16 cellular contexts compared by ENCODE assay signal in the genomic region with DNA sequence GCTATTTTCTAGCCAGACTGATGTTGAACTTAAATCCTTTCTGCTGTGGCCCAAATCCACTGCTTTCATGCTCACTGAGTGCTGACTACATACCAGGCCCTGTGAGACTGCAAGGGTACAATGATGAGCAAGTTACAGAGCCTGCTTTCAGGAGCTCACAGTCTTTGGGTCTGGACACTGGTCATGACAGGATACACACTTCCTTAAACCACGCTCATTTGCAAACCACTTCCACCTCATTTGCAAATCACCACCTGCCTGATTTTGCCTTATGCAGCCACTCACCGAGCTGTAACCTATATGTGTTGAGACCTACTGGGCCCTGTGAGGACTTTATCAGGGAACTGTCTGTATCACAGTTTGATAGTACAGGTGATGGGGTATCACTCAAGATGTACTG. TPM values are rescaled to one million over a fixed set of nuclear protein-coding genes. Genes with fewer than 3 reads are reported as not detected.
DNase-seq lines count a peak whose midpoint lies in the region; ATAC-seq, FAIRE-seq and TF ChIP-seq lines count a peak whose summit lies in the region.
"Had no signal": no experiment of that assay in that cellular context is flagged by ENCODE, and none has a peak within 500 bp of the region (broad histone marks: within the 10 kb centered on the region; RNA-seq: fewer than 3 reads in every experiment).

No MANE protein-coding gene starts in this region.

- H4K5ac ChIP-seq in H9 (ENCODE audit: insufficient read length, low read depth, low read length) = no peak overlapping the region

- H3K4me2 ChIP-seq in H9 (ENCODE audit: insufficient read depth, insufficient read length, low read length) = no peak overlapping the region
- H3K4me2 ChIP-seq: hepatocyte had no signal

- peak; percentile 87 for FAIRE-seq in GM12891 (lab: Jason Lieb, UNC)

- H3K79me1 ChIP-seq in H9 (ENCODE audit: insufficient read depth, low read depth, low read length, poor library complexity, severe bottlenecking) = no peaks in the 10 kb centered on the region

- DNase-seq in GM12891 (ENCODE audit: insufficient read length, low spot score) (no peak), posterior cingulate gyrus (no peak), H9 (no peak), gastrocnemius medialis (no peak)
- no peak for DNase-seq in stimulated activated CD4-positive, alpha-beta T cell treated with anti-CD3 and anti-CD28 coated beads, Interleukin-2, amount 100 ng/mL, for 48 hours
- DNase-seq: activated CD8-positive, alpha-beta T cell treated with anti-CD3 and anti-CD28 coated beads for 36 hours; activated naive CD8-positive, alpha-beta T cell treated with anti-CD3 and anti-CD28 coated beads, Interleukin-2, amount 50 U/mL, for 24 hours; effector memory CD4-positive, alpha-beta T cell; EL; H7; NCI-H510A treated with DMSO at 0.1 percent for 48 hours had no signal

- no peaks in the 10 kb centered on the region for H3K9me3 ChIP-seq in H9 (ENCODE audit: control insufficient read depth, low read depth, low read length)
- H3K9me3 ChIP-seq in gastrocnemius medialis = no peaks in the 10 kb centered on the region

- H3K23ac ChIP-seq in H9 (ENCODE audit: insufficient read length, low read depth, low read length) = no peak overlapping the region

- peaks cover 0 to 33% of the 10 kb centered on the region in 2 donors for H3K36me3 ChIP-seq in gastrocnemius medialis

- H3K4me3 Mint-ChIP-seq in H9 = no peak overlapping the region
- H3K4me3 Mint-ChIP-seq: activated CD8-positive, alpha-beta T cell treated with anti-CD3 and anti-CD28 coated beads for 36 hours; activated naive CD8-positive, alpha-beta T cell treated with anti-CD3 and anti-CD28 coated beads, Interleukin-2, amount 50 U/mL, for 24 hours had no signal

- no peaks in the 10 kb centered on the region for H3K27me3 ChIP-seq in H9 (ENCODE audit: insufficient read depth, low read length)
- no peaks in the 10 kb centered on the region for H3K27me3 ChIP-seq in gastrocnemius medialis
- H3K27me3 ChIP-seq: hepatocyte had no signal

- H2BK15ac ChIP-seq in H9 (ENCODE audit: low read depth, low read length) = no peak overlapping the region

- no peak overlapping the region for H4K8ac ChIP-seq in H9 (replicated peaks; ENCODE audit: insufficient read length, low read depth, low read length)

- TF ChIP-seq POLR2A in GM12891 (IDR thresholded peaks at IDR 0.05; ENCODE audit: low read depth, low read length) (no peak), gastrocnemius medialis (IDR thresholded peaks at IDR 0.05) (no peak)

- H3K4me1 Mint-ChIP-seq in H9 = no peaks in the 10 kb centered on the region
- H3K4me1 Mint-ChIP-seq: activated naive CD8-positive, alpha-beta T cell treated with anti-CD3 and anti-CD28 coated beads, Interleukin-2, amount 50 U/mL, for 24 hours had no signal

- no peaks in the 10 kb centered on the region for H3K9me3 Mint-ChIP-seq in H9
- H3K9me3 Mint-ChIP-seq: activated CD8-positive, alpha-beta T cell treated with anti-CD3 and anti-CD28 coated beads for 36 hours; activated naive CD8-positive, alpha-beta T cell treated with anti-CD3 and anti-CD28 coated beads, Interleukin-2, amount 50 U/mL, for 24 hours had no signal

- H3K9ac ChIP-seq in H9 (ENCODE audit: extremely low read depth, insufficient read length, low read length) = no peak overlapping the region

- no peak overlapping the region for H3K18ac ChIP-seq in H9 (ENCODE audit: insufficient read length, low read depth, low read length)

- H2BK5ac ChIP-seq in H9 (ENCODE audit: insufficient read length, low read length) = no peak overlapping the region

- H2AK5ac ChIP-seq in H9 (ENCODE audit: insufficient read length, low read length) = no peak overlapping the region

- TF ChIP-seq CTCF in H9 (conservative IDR thresholded peaks at IDR 0.05) (no peak), gastrocnemius medialis (IDR thresholded peaks at IDR 0.05 in 4 of 5, conservative IDR thresholded peaks at IDR 0.05 in 1 of 5) (no peak)

- no peak overlapping the region for H4K91ac ChIP-seq in H9 (ENCODE audit: insufficient read length, low read depth, low read length)

- no peaks in the 10 kb centered on the region for H4K20me1 ChIP-seq in H9 (ENCODE audit: control insufficient read depth, insufficient read depth, insufficient read length)

- no peaks in the 10 kb centered on the region for H3K27me3 Mint-ChIP-seq in H9 (ENCODE audit: low read depth)

- no peak overlapping the region for H2AFZ ChIP-seq in H9 (ENCODE audit: low read length)
- H2AFZ ChIP-seq: hepatocyte had no signal

- no peak overlapping the region for H3K4ac ChIP-seq in H9 (ENCODE audit: low read depth, low read length)

- no peaks in the 10 kb centered on the region for H3K79me2 ChIP-seq in H9 (ENCODE audit: insufficient read depth, low read length)
- H3K79me2 ChIP-seq: hepatocyte had no signal

- H3K56ac ChIP-seq in H9 (ENCODE audit: insufficient read length, low read depth, low read length) = no peak overlapping the region

- peak; percentile 97 for ATAC-seq in GM19438 (IDR thresholded peaks at IDR 0.05; ENCODE audit: low read depth, unreplicated experiment)
- peak; percentile 91 for ATAC-seq in HG02852 (IDR thresholded peaks at IDR 0.05; ENCODE audit: unreplicated experiment)
- ATAC-seq in HG03571 (IDR thresholded peaks at IDR 0.05; ENCODE audit: unreplicated experiment) = peak; percentile 84
- ATAC-seq in gastrocnemius medialis = no peak
- ATAC-seq: activated CD8-positive, alpha-beta T cell treated with anti-CD3 and anti-CD28 coated beads for 36 hours; activated naive CD8-positive, alpha-beta T cell treated with anti-CD3 and anti-CD28 coated beads, Interleukin-2, amount 50 U/mL, for 24 hours had no signal

- no peak overlapping the region for H3K27ac Mint-ChIP-seq in H9
- H3K27ac Mint-ChIP-seq: activated CD8-positive, alpha-beta T cell treated with anti-CD3 and anti-CD28 coated beads for 36 hours; activated naive CD8-positive, alpha-beta T cell treated with anti-CD3 and anti-CD28 coated beads, Interleukin-2, amount 50 U/mL, for 24 hours had no signal

- no peak overlapping the region for H2BK20ac ChIP-seq in H9 (ENCODE audit: low read depth, low read length, poor library complexity, severe bottlenecking)

- no peak overlapping the region for H3K4me3 ChIP-seq in gastrocnemius medialis
- H3K4me3 ChIP-seq: hepatocyte, skin epidermis had no signal

- H3K27ac ChIP-seq in H9 (ENCODE audit: insufficient read length, low read depth, low read length) = no peak overlapping the region
- H3K27ac ChIP-seq in gastrocnemius medialis = no peak overlapping the region
- H3K27ac ChIP-seq: hepatocyte, skin epidermis had no signal

- H3K36me3 Mint-ChIP-seq in H9 (ENCODE audit: insufficient read depth in 1 of 3, low read depth in 3 of 3) = peaks cover 59 to 90% (median 86%) of the 10 kb centered on the region in 3 experiments

- intact Hi-C loops in posterior cingulate gyrus (cut with DNase I) = no loop called here
- intact Hi-C loops in gastrocnemius medialis (cut with DNase I; ENCODE audit: low total_unique reads) = no loop called here

- no peak overlapping the region for H3K14ac ChIP-seq in H9 (ENCODE audit: insufficient read depth, low read length)

- in situ Hi-C loops in gastrocnemius medialis (cut with MboI; ENCODE audit: low sequenced_read_pairs in 4 of 4) = no loop called here

- no peaks in the 10 kb centered on the region for H3K23me2 ChIP-seq in H9 (ENCODE audit: insufficient read length, low read depth, low read length, poor library complexity, severe bottlenecking)

- no peaks in the 10 kb centered on the region for H3K4me1 ChIP-seq in H9 (ENCODE audit: insufficient read depth, low read length)
- no peaks in the 10 kb centered on the region for H3K4me1 ChIP-seq in gastrocnemius medialis

- H2BK12ac ChIP-seq in H9 (ENCODE audit: insufficient read length, low read depth, low read length) = no peak overlapping the region

- no peak overlapping the region for H2BK120ac ChIP-seq in H9 (ENCODE audit: low read depth, low read length, poor library complexity, severe bottlenecking)

- H3T11ph ChIP-seq in H9 (ENCODE audit: low read length) = no peak overlapping the region

- no CpG with 5 or more reads among the region's 2 CpGs for WGBS in H9 (ENCODE audit: extremely low coverage, insufficient read length, low lambda C conversion rate)

TF ChIP-seq in GM12891, 5 proteins besides CTCF, POLR2A, EP300 and RAD21:
- TF ChIP-seq SPI1 (IDR thresholded peaks at IDR 0.05; ENCODE audit: low read depth, low read length) (peak; percentile 65), POU2F2 (IDR thresholded peaks at IDR 0.05; ENCODE audit: low read depth, low read length) (peak; percentile 53; the same call in 1 of the 2 replicates), PAX5 (IDR thresholded peaks at IDR 0.05; ENCODE audit: insufficient read depth, low read length, severe bottlenecking) (no peak)

RNA-seq across cellular contexts. Expression of gene LRRC58, which starts 50.2 kb away (rescaled TPM):
- polyA plus RNA-seq in GM12891 (2012; ENCODE audit: low read depth, missing spikeins) = 3.5 TPM
- total RNA-seq in H9 (2021) (18.2 and 18.5 TPM in 2 replicates), gastrocnemius medialis (10 to 100 TPM in 3 of 4 donors, 1 to 10 TPM in 1; 8.4 to 15.2 (median 13.6) TPM)

RNA-seq across cellular contexts. Expression of gene FSTL1, which starts 51.4 kb away (rescaled TPM):
- polyA plus RNA-seq in GM12891 (2012; ENCODE audit: low read depth, missing spikeins) = 0.09 TPM
- 305 and 326 TPM in 2 replicates for total RNA-seq in H9 (2021)
- total RNA-seq in gastrocnemius medialis = 10 to 100 TPM; 33.4 to 77.5 (median 44.0) TPM

Comparison
In these comparisons a context has a peak if more than half of its experiments do, and no peak if none do; other contexts are left out.
1. ATAC-seq: peak in GM19438 (single experiment), HG02852 (single experiment) and HG03571 (single experiment); none in gastrocnemius medialis (0 of 2).